11 cellular contexts compared by ENCODE assay signal in genomic region chr9:96202971-96203780, GRCh38.
"Had no signal": no experiment of that assay in that cellular context is flagged by ENCODE, and none has a peak within 500 bp of the region (broad histone marks: within the 10 kb centered on the region; RNA-seq: fewer than 3 reads in every experiment).

No MANE protein-coding gene starts in this region.

- H3K27me3 ChIP-seq: adrenal gland had no signal

- H3K36me3 ChIP-seq: adrenal gland, esophagus squamous epithelium had no signal

- H3K27ac ChIP-seq: adrenal gland, esophagus squamous epithelium had no signal

- H3K4me1 ChIP-seq: adrenal gland had no signal

- H3K4me3 ChIP-seq: adrenal gland had no signal

- H3K9me3 ChIP-seq: adrenal gland had no signal

- DNase-seq: activated CD4-positive, alpha-beta T cell treated with anti-CD3 and anti-CD28 coated beads for 36 hours; activated CD4-positive, alpha-beta T cell treated with anti-CD3 and anti-CD28 coated beads, Interleukin-2, amount 50 U/mL, for 48 hours; adrenal gland; effector CD8-positive, alpha-beta T cell; esophagus squamous epithelium; hippocampal formation; midbrain; posterior cingulate gyrus; stimulated activated CD4-positive, alpha-beta T cell treated with anti-CD3 and anti-CD28 coated beads, Interleukin-12 subunit alpha, Interleukin-12 subunit beta, amount 100 ng/mL, for 4 hours; stimulated activated CD4-positive, alpha-beta T cell treated with anti-CD3 and anti-CD28 coated beads, Interleukin-1b, Interleukin-23, amount 100 ng/mL, for 48 hours; stimulated activated naive CD4-positive, alpha-beta T cell had no signal
